2 cellular contexts compared by ENCODE assay signal in genomic region chr2:140808816-140809215, GRCh38.
TF ChIP-seq lines count a peak whose summit lies in the region.

No MANE protein-coding gene starts in this region.

TF ChIP-seq in SK-N-SH, 30 proteins besides CTCF, POLR2A, EP300 and RAD21 (continued from another document):
- TF ChIP-seq FOXM1 (IDR thresholded peaks at IDR 0.05; ENCODE audit: low read depth) (no peak), RFX5 (IDR thresholded peaks at IDR 0.05; ENCODE audit: low read length) (no peak), IRF3 (IDR thresholded peaks at IDR 0.05; ENCODE audit: low read depth, low read length) (no peak), YY1 (IDR thresholded peaks at IDR 0.05; ENCODE audit: low read depth) (no peak), ELF1 (IDR thresholded peaks at IDR 0.05) (no peak), REST (IDR thresholded peaks at IDR 0.05; ENCODE audit: low read depth, low read length) (no peak), FOSL2 (IDR thresholded peaks at IDR 0.05; ENCODE audit: borderline replicate concordance, low read depth) (no peak), JUND (IDR thresholded peaks at IDR 0.05) (no peak), SMC3 (IDR thresholded peaks at IDR 0.05; ENCODE audit: low read depth, low read length) (no peak)

TF ChIP-seq in SK-N-SH treated with all-trans-retinoic acid at 6 μM for 48 hours, 23 proteins besides CTCF, POLR2A, EP300 and RAD21 (continued from another document):
- no peak for TF ChIP-seq TSHZ2 (CRISPR knock-in tag; IDR thresholded peaks at IDR 0.05)
- TF ChIP-seq ZC3H10 (CRISPR knock-in tag; IDR thresholded peaks at IDR 0.05): no peak
- TF ChIP-seq RARB (CRISPR knock-in tag; IDR thresholded peaks at IDR 0.05): no peak
- no peak for TF ChIP-seq CSDC2 (CRISPR knock-in tag; IDR thresholded peaks at IDR 0.05)
- no peak for TF ChIP-seq CREB5 (CRISPR knock-in tag; IDR thresholded peaks at IDR 0.05; ENCODE audit: low read depth)
- no peak for TF ChIP-seq ZNF565 (CRISPR knock-in tag; conservative IDR thresholded peaks at IDR 0.05; ENCODE audit: low read depth)
- no peak for TF ChIP-seq ARNTL (CRISPR knock-in tag; IDR thresholded peaks at IDR 0.05; ENCODE audit: borderline replicate concordance, low read depth)
- no peak for TF ChIP-seq GLIS3 (CRISPR knock-in tag; IDR thresholded peaks at IDR 0.05)
- TF ChIP-seq ZNF70 (CRISPR knock-in tag; IDR thresholded peaks at IDR 0.05): no peak
- TF ChIP-seq ZFP3 (CRISPR knock-in tag; IDR thresholded peaks at IDR 0.05): no peak
